ENCODE assay signal across 13 cellular contexts in genomic region chr1:206511362-206512064, GRCh38. TPM values are rescaled to one million over a fixed set of nuclear protein-coding genes. Genes with fewer than 3 reads are reported as not detected.
DNase-seq lines count a peak whose midpoint lies in the region; ATAC-seq, FAIRE-seq and TF ChIP-seq lines count a peak whose summit lies in the region.
"Had no signal": no experiment of that assay in that cellular context is flagged by ENCODE, and none has a peak within 500 bp of the region (broad histone marks: within the 10 kb centered on the region; RNA-seq: fewer than 3 reads in every experiment).

No MANE protein-coding gene starts in this region.

- no TSS peak for BruUV-seq in HepG2 (replicated peaks; lab: Mats Ljungman, UMichigan)

- H3K4me3 ChIP-seq in adrenal gland (no peak overlapping the region), HepG2 (replicated peaks in 1 of 3; ENCODE audit: insufficient read depth in 1 of 3, low read depth in 2 of 3, low read length in 3 of 3) (no peak overlapping the region; a peak in 1 of 6 replicates), thymus (ENCODE audit: low read length) (no peak overlapping the region), ovary (no peak overlapping the region)
- H3K4me3 ChIP-seq: right atrium auricular region had no signal

- H3K4me1 ChIP-seq in adrenal gland (replicated peaks in 1 of 2) (peaks cover 48 to 64% of the 10 kb centered on the region in 2 donors), HepG2 (ENCODE audit: insufficient read depth, low read length) (peaks cover 58% of the 10 kb centered on the region), thymus (ENCODE audit: control insufficient read depth, insufficient read depth, low read length) (peaks cover 9% of the 10 kb centered on the region), ovary (ENCODE audit: insufficient read depth) (peaks cover 8% of the 10 kb centered on the region)

- no peaks in the 10 kb centered on the region for H4K20me1 ChIP-seq in HepG2 (ENCODE audit: insufficient read depth, low read length)

- no peak for FAIRE-seq in HepG2 (lab: Jason Lieb, UNC)
- FAIRE-seq: bronchial epithelial cell had no signal

- TF ChIP-seq CTCF in adrenal gland (IDR thresholded peaks at IDR 0.05) (no peak), HepG2 (CRISPR knock-in tag; IDR thresholded peaks at IDR 0.05) (no peak), ovary (IDR thresholded peaks at IDR 0.05) (no peak)

- peak overlapping the region; percentile 59 for H3K4me2 ChIP-seq in HepG2 (ENCODE audit: low read depth, low read length)

- H3K27me3 ChIP-seq in adrenal gland (no peaks in the 10 kb centered on the region), HepG2 (ENCODE audit: control insufficient read depth in 1 of 2, insufficient read depth in 2 of 2, low read length in 2 of 2) (peaks cover 0 to 10% of the 10 kb centered on the region in 2 experiments; a peak in 2 of 5 replicates), thymus (ENCODE audit: control insufficient read depth, insufficient read depth) (peaks cover 33% of the 10 kb centered on the region), ovary (no peaks in the 10 kb centered on the region)
- H3K27me3 ChIP-seq: right atrium auricular region had no signal

- H2AFZ ChIP-seq in HepG2 (ENCODE audit: low read length): no peak overlapping the region

- H3K27ac ChIP-seq in adrenal gland (peak overlapping the region in 4 of 5 donors; percentile 43 to 84 (median 70)), HepG2 (ENCODE audit: extremely low read length, insufficient read depth, low read length) (no peak overlapping the region), thymus (ENCODE audit: low read depth) (peak overlapping the region; percentile 74), ovary (no peak overlapping the region)

- CTCF ChIA-PET in HepG2 (lab: Yijun Ruan, JAX; ENCODE audit: low intra/inter-chr PET ratio, low total read pairs): no interaction called here

- TF ChIP-seq EP300 in HepG2 (IDR thresholded peaks at IDR 0.05; ENCODE audit: low read depth in 2 of 2, low read length in 2 of 2): no peak
- TF ChIP-seq EP300 in HepG2 (CRISPR knock-in tag; IDR thresholded peaks at IDR 0.05; ENCODE audit: borderline replicate concordance): no peak
- TF ChIP-seq EP300 in ovary (IDR thresholded peaks at IDR 0.05): no peak

- DNase-seq in NCI-H2171 treated with DMSO at 0.1 percent for 48 hours (lab: John Stamatoyannopoulos, UW) (peak; percentile 44), NCI-H2171 (lab: John Stamatoyannopoulos, UW) (no peak), adrenal gland (no peak), HepG2 (ENCODE audit: low spot score) (no peak), hepatic stellate cell (ENCODE audit: low spot score) (no peak), ovary (no peak), epidermal melanocyte (ENCODE audit: insufficient read length, low spot score) (no peak)
- DNase-seq: CD8-positive, alpha-beta memory T cell; effector memory CD4-positive, alpha-beta T cell; PC-3 had no signal

- H3K9ac ChIP-seq in HepG2 (ENCODE audit: insufficient read depth, low read depth, low read length): no peak overlapping the region

- ATAC-seq in HepG2: no peak
- ATAC-seq: PC-3 had no signal

- H3K9me3 ChIP-seq in adrenal gland (replicated peaks in 1 of 3): no peaks in the 10 kb centered on the region
- no peaks in the 10 kb centered on the region for H3K9me3 ChIP-seq in HepG2 (ENCODE audit: low read length)
- no peaks in the 10 kb centered on the region for H3K9me3 ChIP-seq in thymus (ENCODE audit: control insufficient read depth)
- no peaks in the 10 kb centered on the region for H3K9me3 ChIP-seq in ovary
- H3K9me3 ChIP-seq: right atrium auricular region had no signal

- POLR2A ChIA-PET in HepG2 (lab: Yijun Ruan, JAX): no interaction called here

- TF ChIP-seq POLR2A in adrenal gland (IDR thresholded peaks at IDR 0.05) (no peak), HepG2 (IDR thresholded peaks at IDR 0.05; ENCODE audit: insufficient read depth in 1 of 2, low read depth in 2 of 2, low read length in 2 of 2) (no peak), ovary (IDR thresholded peaks at IDR 0.05) (no peak)

- in situ Hi-C loops in HepG2 (cut with HindIII; ENCODE audit: extremely low pct_ligation_motif_present, low pct_unique_long_range_greater_than_20kb): no loop called here

- intact Hi-C loops in adrenal gland (cut with DNase I) (no loop called here), HepG2 (cut with micrococcal nuclease; ENCODE audit: unreplicated experiment) (no loop called here), ovary (cut with DNase I) (no loop called here)

- H3K36me3 ChIP-seq in adrenal gland (replicated peaks in 1 of 2) (no peaks in the 10 kb centered on the region), HepG2 (replicated peaks in 1 of 2; ENCODE audit: control insufficient read depth in 1 of 2, insufficient read depth in 2 of 2, low read length in 2 of 2) (no peaks in the 10 kb centered on the region), thymus (ENCODE audit: control insufficient read depth, insufficient read depth) (no peaks in the 10 kb centered on the region), ovary (no peaks in the 10 kb centered on the region)
- H3K36me3 ChIP-seq: right atrium auricular region had no signal

- H3K79me2 ChIP-seq in HepG2 (ENCODE audit: insufficient read depth, low read length): no peaks in the 10 kb centered on the region

- no peak for TF ChIP-seq RAD21 in HepG2 (CRISPR knock-in tag; IDR thresholded peaks at IDR 0.05)

- 76 to 86% (median 82%) methylated on average over 12 to 14 of the region's 14 CpGs for WGBS in adrenal gland, 4 donors
- WGBS in HepG2 (ENCODE audit: low lambda C conversion rate): 25% methylated on average over 14 of the region's 14 CpGs
- 89% methylated on average over 14 of the region's 14 CpGs for WGBS in thymus
- WGBS in ovary, 3 donors: 63 to 78% (median 66%) methylated on average over 14 of the region's 14 CpGs

TF ChIP-seq in HepG2, 621 proteins besides CTCF, POLR2A, EP300 and RAD21:
- TF ChIP-seq TBX2 (CRISPR knock-in tag; IDR thresholded peaks at IDR 0.05; ENCODE audit: borderline replicate concordance): 0 out of 2 replicates have a peak, but pooled peaks have one; percentile 22
- TF ChIP-seq NR2C2 (CRISPR knock-in tag; IDR thresholded peaks at IDR 0.05; ENCODE audit: borderline replicate concordance): no peak
TF ChIP-seq in HepG2: peak in this region for 1.

RNA-seq across cellular contexts. Expression of gene RASSF5, which starts 4.2 kb away (rescaled TPM):
- total RNA-seq in adrenal gland (10 to 100 TPM; 22.8 to 57.9 (median 38.7) TPM), HepG2 (2016; rRNA removed; fragmentation: Illumina TruSeq; extraction: Trizol) (0.18 and 0.49 TPM in 2 replicates), ovary (10 to 100 TPM in 1 of 7 donors, 1 to 10 TPM in 6; 1.9 to 11.8 (median 5.3) TPM)
- polyA plus RNA-seq in adrenal gland (10 to 100 TPM in 2 of 3 donors, 1 to 10 TPM in 1; 9.3 to 25.2 (median 10.4) TPM), HepG2 (2011; rRNA removed) (0.40 and 0.50 TPM in 2 replicates), thymus (54.3 TPM), ovary (1 to 10 TPM; 1.8 to 9.0 TPM)
- total RNA-seq in HepG2 (2016; cell fraction: cytosol; rRNA removed; fragmentation: Illumina TruSeq; extraction: Trizol; ENCODE audit: low read depth): 0.09 TPM in 1 of 2 replicates, not detected in the other
- total RNA-seq in HepG2 (2016; cell fraction: insoluble cytoplasmic fraction; rRNA removed; fragmentation: Illumina TruSeq; extraction: Trizol): 0.24 and 0.36 TPM in 2 replicates
- 0.14 and 0.19 TPM in 2 replicates for total RNA-seq in HepG2 (2016; cell fraction: membrane; rRNA removed; fragmentation: Illumina TruSeq; extraction: Trizol)
- total RNA-seq in HepG2 (2016; cell fraction: nucleus; rRNA removed; fragmentation: Illumina TruSeq; extraction: Trizol): 0.22 and 0.47 TPM in 2 replicates
- 0.27 and 0.47 TPM in 2 replicates for polyA plus RNA-seq in HepG2 (2011; cell fraction: cytosol; rRNA removed)
- 0.58 and 0.66 TPM in 2 replicates for polyA plus RNA-seq in HepG2 (2011; cell fraction: nucleus; rRNA removed)
- polyA plus RNA-seq in HepG2 (2012): 0.76 and 2.1 TPM in 2 replicates
- 0.03 and 0.06 TPM in 2 replicates for polyA plus RNA-seq in HepG2 (2016; cell fraction: cytosol; fragmentation: Illumina TruSeq; extraction: Trizol; ENCODE audit: low read depth)
- polyA plus RNA-seq in HepG2 (2016; cell fraction: insoluble cytoplasmic fraction; fragmentation: Illumina TruSeq; extraction: Trizol; ENCODE audit: low read depth): 0.21 and 0.29 TPM in 2 replicates
- polyA plus RNA-seq in HepG2 (2016; cell fraction: membrane; fragmentation: Illumina TruSeq; extraction: Trizol; ENCODE audit: low read depth): 0.09 and 0.11 TPM in 2 replicates
- polyA plus RNA-seq in HepG2 (2016; cell fraction: nucleus; fragmentation: Illumina TruSeq; extraction: Trizol; ENCODE audit: insufficient read depth, low read depth): 0.43 and 0.48 TPM in 2 replicates
- polyA minus RNA-seq in HepG2 (2011; rRNA and poly(A)+ RNA removed; ENCODE audit: low replicate concordance): 0.30 and 18.0 TPM in 2 replicates
- 0.49 and 1.3 TPM in 2 replicates for polyA minus RNA-seq in HepG2 (2011; cell fraction: cytosol; rRNA and poly(A)+ RNA removed)
- polyA minus RNA-seq in HepG2 (2011; cell fraction: nucleus; rRNA and poly(A)+ RNA removed): 0.26 and 0.50 TPM in 2 replicates

RNA-seq across cellular contexts. Expression of gene IKBKE, which starts 41.2 kb away (rescaled TPM):
- total RNA-seq in adrenal gland: 10 to 100 TPM in 1 of 8 donors, 1 to 10 TPM in 7; 3.6 to 11.1 (median 7.7) TPM
- 1 to 10 TPM; 2.9 to 5.1 (median 3.5) TPM for polyA plus RNA-seq in adrenal gland
- total RNA-seq in HepG2 (2016; rRNA removed; fragmentation: Illumina TruSeq; extraction: Trizol): 4.0 and 5.8 TPM in 2 replicates
- 1.5 and 1.8 TPM in 2 replicates for total RNA-seq in HepG2 (2016; cell fraction: cytosol; rRNA removed; fragmentation: Illumina TruSeq; extraction: Trizol; ENCODE audit: low read depth)
- total RNA-seq in HepG2 (2016; cell fraction: insoluble cytoplasmic fraction; rRNA removed; fragmentation: Illumina TruSeq; extraction: Trizol): 4.8 and 5.0 TPM in 2 replicates
- 3.2 and 5.3 TPM in 2 replicates for total RNA-seq in HepG2 (2016; cell fraction: membrane; rRNA removed; fragmentation: Illumina TruSeq; extraction: Trizol)
- 4.7 and 6.1 TPM in 2 replicates for total RNA-seq in HepG2 (2016; cell fraction: nucleus; rRNA removed; fragmentation: Illumina TruSeq; extraction: Trizol)
- 3.7 and 4.5 TPM in 2 replicates for polyA plus RNA-seq in HepG2 (2011; rRNA removed)
- 2.1 and 3.7 TPM in 2 replicates for polyA plus RNA-seq in HepG2 (2011; cell fraction: cytosol; rRNA removed)
- 11.0 and 15.9 TPM in 2 replicates for polyA plus RNA-seq in HepG2 (2011; cell fraction: nucleus; rRNA removed)
- polyA plus RNA-seq in HepG2 (2012): 0.95 and 1.4 TPM in 2 replicates
- 2.2 and 2.8 TPM in 2 replicates for polyA plus RNA-seq in HepG2 (2016; cell fraction: cytosol; fragmentation: Illumina TruSeq; extraction: Trizol; ENCODE audit: low read depth)
- polyA plus RNA-seq in HepG2 (2016; cell fraction: insoluble cytoplasmic fraction; fragmentation: Illumina TruSeq; extraction: Trizol; ENCODE audit: low read depth): 3.9 and 4.3 TPM in 2 replicates
- 1.9 and 2.6 TPM in 2 replicates for polyA plus RNA-seq in HepG2 (2016; cell fraction: membrane; fragmentation: Illumina TruSeq; extraction: Trizol; ENCODE audit: low read depth)
- 7.2 and 7.3 TPM in 2 replicates for polyA plus RNA-seq in HepG2 (2016; cell fraction: nucleus; fragmentation: Illumina TruSeq; extraction: Trizol; ENCODE audit: insufficient read depth, low read depth)
- 8.9 and 22.1 TPM in 2 replicates for polyA minus RNA-seq in HepG2 (2011; rRNA and poly(A)+ RNA removed; ENCODE audit: low replicate concordance)
- 1.3 and 2.0 TPM in 2 replicates for polyA minus RNA-seq in HepG2 (2011; cell fraction: cytosol; rRNA and poly(A)+ RNA removed)
- polyA minus RNA-seq in HepG2 (2011; cell fraction: nucleus; rRNA and poly(A)+ RNA removed): 7.3 and 8.9 TPM in 2 replicates
- polyA plus RNA-seq in thymus: 17.1 TPM
- total RNA-seq in ovary: 1 to 10 TPM in 6 of 7 donors, under 1 TPM in 1; 0.86 to 3.9 (median 2.6) TPM
- polyA plus RNA-seq in ovary: 1 to 10 TPM; 1.2 to 1.3 TPM

Comparison
In these comparisons a context has a peak if more than half of its experiments do, and no peak if none do; other contexts are left out.
1. H3K27ac ChIP-seq: peak in adrenal gland (4 of 5) and thymus (single experiment); none in HepG2 (single experiment) and ovary (0 of 2).